ENCODE assay signal across 9 cellular contexts in the genomic region with DNA sequence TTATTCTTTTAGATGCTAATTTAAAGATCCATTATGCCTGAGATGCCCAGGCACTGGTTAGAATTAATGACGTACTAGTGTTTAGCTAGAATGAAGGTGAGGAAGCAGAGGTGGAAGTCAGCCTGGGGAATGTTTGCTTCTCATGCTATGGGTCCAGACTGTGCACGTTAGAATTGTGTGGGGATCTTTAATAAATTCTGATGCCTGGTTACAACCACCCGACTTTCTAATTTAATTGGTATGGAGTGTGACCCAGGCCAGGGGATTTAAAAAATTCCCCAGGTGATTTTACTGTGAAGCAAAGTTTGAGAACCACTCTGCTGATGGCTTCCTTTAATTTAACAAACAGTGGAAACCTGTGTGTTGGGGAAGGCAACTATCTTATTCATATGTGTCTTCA.
"Had no signal": no experiment of that assay in that cellular context is flagged by ENCODE, and none has a peak within 500 bp of the region (broad histone marks: within the 10 kb centered on the region; RNA-seq: fewer than 3 reads in every experiment).

No MANE protein-coding gene starts in this region.

- H3K36me3 ChIP-seq: HAP-1 had no signal

- H3K9me3 ChIP-seq: HAP-1 had no signal

- H3K27ac ChIP-seq: GM23248 had no signal

- H3K4me1 ChIP-seq: HAP-1 had no signal

- DNase-seq: GM23248, GOT3, H7, HFFc6, IMR-90, KG1 had no signal

- H3K4me3 ChIP-seq: GM23248, HAP-1, K562 had no signal

- H3K9ac ChIP-seq: GM23248 had no signal

- H2AFZ ChIP-seq: GM23248 had no signal

- ATAC-seq: HCT116, K562 had no signal
